In the genomic region with DNA sequence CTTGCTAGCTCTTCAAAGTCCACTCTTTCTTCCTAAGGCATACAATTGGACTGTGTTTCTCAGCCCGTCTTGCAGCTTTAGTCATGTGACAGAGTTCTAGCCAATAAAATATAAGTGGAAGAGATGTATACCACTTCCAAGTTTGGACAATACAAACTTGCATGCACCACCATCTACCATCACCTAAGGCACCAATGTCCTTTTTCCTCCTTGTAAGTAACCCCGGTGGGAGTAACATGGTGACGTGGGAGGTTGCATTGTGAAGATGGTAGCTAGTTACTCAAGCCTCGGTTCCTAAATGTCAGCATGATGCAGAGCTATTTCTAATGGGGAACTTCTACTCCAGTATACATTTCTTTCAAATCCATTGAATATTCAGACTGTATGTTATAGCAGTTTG, we compare ENCODE assay signal across 28 cellular contexts. TPM values are rescaled to one million over a fixed set of nuclear protein-coding genes. Genes with fewer than 3 reads are reported as not detected.
"Had no signal": no experiment of that assay in that cellular context is flagged by ENCODE, and none has a peak within 500 bp of the region (broad histone marks: within the 10 kb centered on the region; RNA-seq: fewer than 3 reads in every experiment).

No MANE protein-coding gene starts in this region.

- H3K4me3 ChIP-seq: ovary, psoas muscle, right lobe of liver, sigmoid colon, stomach, thoracic aorta, thyroid gland, tibial nerve, upper lobe of left lung, vagina had no signal

- H3K9me3 Mint-ChIP-seq: natural killer cell treated with Interleukin-12 subunit alpha and Interleukin-12 subunit beta and Interleukin-15 and Interleukin-18, amount 100 ng/mL, for 72 hours; nephron progenitor cell; neural crest cell; stimulated activated effector memory CD8-positive, alpha-beta T cell treated with anti-CD3 and anti-CD28 coated beads, Interleukin-12 subunit alpha, Interleukin-12 subunit beta, amount 100 ng/mL, for 72 hours; stimulated activated naive CD8-positive, alpha-beta T cell treated with anti-CD3 and anti-CD28 coated beads, Interleukin-15, Interleukin-2, amounts not matched to agents 100 ng/mL and 50 ng/mL, for 24 hours had no signal

- H3K4me1 ChIP-seq: parathyroid adenoma, psoas muscle, thyroid gland had no signal

- H3K27me3 ChIP-seq: ovary, right lobe of liver, sigmoid colon, thyroid gland, vagina had no signal

- H3K9ac ChIP-seq: parathyroid adenoma had no signal

- H3K4me3 Mint-ChIP-seq: natural killer cell treated with Interleukin-12 subunit alpha and Interleukin-12 subunit beta and Interleukin-15 and Interleukin-18, amount 100 ng/mL, for 72 hours; nephron progenitor cell; neural crest cell; stimulated activated effector memory CD8-positive, alpha-beta T cell treated with anti-CD3 and anti-CD28 coated beads, Interleukin-12 subunit alpha, Interleukin-12 subunit beta, amount 100 ng/mL, for 72 hours; stimulated activated naive B cell treated with anti-CD40 and anti-IgM and Interleukin-4, amounts not matched to agents 10 μg/mL and 1 μg/mL and 100 μg/mL, for 72 hours; stimulated activated naive CD8-positive, alpha-beta T cell treated with anti-CD3 and anti-CD28 coated beads, Interleukin-15, Interleukin-2, amounts not matched to agents 100 ng/mL and 50 ng/mL, for 24 hours had no signal

- H3K79me2 ChIP-seq: parathyroid adenoma had no signal

- DNase-seq: nephron progenitor cell; occipital lobe; ovary; posterior cingulate gyrus; psoas muscle; right cardiac atrium; right lobe of liver; sigmoid colon; small intestine; stimulated activated CD4-positive, alpha-beta T cell treated with anti-CD3 and anti-CD28 coated beads, Interleukin-15, amount 100 ng/mL, for 24 hours; stimulated activated CD4-positive, alpha-beta T cell treated with anti-CD3 and anti-CD28 coated beads, Interleukin-2, amount 100 ng/mL, for 24 hours; stimulated activated CD4-positive, alpha-beta T cell treated with anti-CD3 and anti-CD28 coated beads, Interleukin-2, amount 100 ng/mL, for 48 hours; stimulated activated CD4-positive, alpha-beta T cell treated with anti-CD3 and anti-CD28 coated beads, Interleukin-4, amount 100 ng/mL, for 24 hours; stimulated activated naive B cell treated with anti-CD40 and anti-IgM and Interleukin-4, amounts not matched to agents 10 μg/mL and 1 μg/mL and 100 μg/mL, for 72 hours; stimulated activated naive CD4-positive, alpha-beta T cell treated with Interleukin-2 at 50 U/mL for 16 hours; stomach; thyroid gland; upper lobe of left lung had no signal

- H3K36me3 ChIP-seq: ovary, right lobe of liver, sigmoid colon, stomach, thoracic aorta, thyroid gland, tibial nerve, upper lobe of left lung, vagina had no signal

- H2AFZ ChIP-seq: parathyroid adenoma had no signal

- H3K4me1 Mint-ChIP-seq: stimulated activated effector memory CD8-positive, alpha-beta T cell treated with anti-CD3 and anti-CD28 coated beads, Interleukin-12 subunit alpha, Interleukin-12 subunit beta, amount 100 ng/mL, for 72 hours; stimulated activated naive B cell treated with anti-CD40 and anti-IgM and Interleukin-4, amounts not matched to agents 10 μg/mL and 1 μg/mL and 100 μg/mL, for 72 hours had no signal

- H3K9me3 ChIP-seq: ovary, psoas muscle, right lobe of liver, sigmoid colon, stomach, thoracic aorta, thyroid gland, tibial nerve, upper lobe of left lung, vagina had no signal

- H3K36me3 Mint-ChIP-seq: natural killer cell treated with Interleukin-12 subunit alpha and Interleukin-12 subunit beta and Interleukin-15 and Interleukin-18, amount 100 ng/mL, for 72 hours; stimulated activated effector memory CD8-positive, alpha-beta T cell treated with anti-CD3 and anti-CD28 coated beads, Interleukin-12 subunit alpha, Interleukin-12 subunit beta, amount 100 ng/mL, for 72 hours; stimulated activated naive B cell treated with anti-CD40 and anti-IgM and Interleukin-4, amounts not matched to agents 10 μg/mL and 1 μg/mL and 100 μg/mL, for 72 hours had no signal

- ATAC-seq: natural killer cell treated with Interleukin-12 subunit alpha and Interleukin-12 subunit beta and Interleukin-15 and Interleukin-18, amount 100 ng/mL, for 72 hours; psoas muscle; right cardiac atrium; right lobe of liver; stimulated activated effector memory CD8-positive, alpha-beta T cell treated with anti-CD3 and anti-CD28 coated beads, Interleukin-12 subunit alpha, Interleukin-12 subunit beta, amount 100 ng/mL, for 72 hours; stimulated activated naive B cell treated with anti-CD40 and anti-IgM and Interleukin-4, amounts not matched to agents 10 μg/mL and 1 μg/mL and 100 μg/mL, for 72 hours had no signal

- H3K27ac Mint-ChIP-seq: natural killer cell treated with Interleukin-12 subunit alpha and Interleukin-12 subunit beta and Interleukin-15 and Interleukin-18, amount 100 ng/mL, for 72 hours; nephron progenitor cell; progenitor cell of endocrine pancreas; stimulated activated effector memory CD8-positive, alpha-beta T cell treated with anti-CD3 and anti-CD28 coated beads, Interleukin-12 subunit alpha, Interleukin-12 subunit beta, amount 100 ng/mL, for 72 hours; stimulated activated naive B cell treated with anti-CD40 and anti-IgM and Interleukin-4, amounts not matched to agents 10 μg/mL and 1 μg/mL and 100 μg/mL, for 72 hours; stimulated activated naive CD8-positive, alpha-beta T cell treated with anti-CD3 and anti-CD28 coated beads, Interleukin-15, Interleukin-2, amounts not matched to agents 100 ng/mL and 50 ng/mL, for 24 hours had no signal

- H3K27ac ChIP-seq: ovary, parathyroid adenoma, psoas muscle, right lobe of liver, sigmoid colon, stomach, thoracic aorta, thyroid gland, tibial nerve, upper lobe of left lung, vagina had no signal

RNA-seq across cellular contexts. Expression of gene CACNB2, which starts 5.3 kb away (rescaled TPM):
- total RNA-seq: natural killer cell treated with Interleukin-12 subunit alpha and Interleukin-12 subunit beta and Interleukin-15 and Interleukin-18, amount 100 ng/mL, for 72 hours; renal cortical epithelial cell had no signal
